In genomic region chr13:46893820-46894533, GRCh38 we compare ENCODE assay signal across 8 cellular contexts. TPM values are rescaled to one million over a fixed set of nuclear protein-coding genes. Genes with fewer than 3 reads are reported as not detected.
DNase-seq lines count a peak whose midpoint lies in the region; ATAC-seq, FAIRE-seq and TF ChIP-seq lines count a peak whose summit lies in the region.

No MANE protein-coding gene starts in this region.

- intact Hi-C loops in head of caudate nucleus (cut with DNase I) (no loop called here), testis (cut with DNase I; ENCODE audit: low total_unique reads) (no loop called here)

- no peak for TF ChIP-seq POLR2A in testis (IDR thresholded peaks at IDR 0.05)

- POLR2A ChIA-PET in SK-N-SH (lab: Yijun Ruan, JAX) = no interaction called here

- TF ChIP-seq CTCF in SK-N-SH (IDR thresholded peaks at IDR 0.05) = peak; percentile 98
- TF ChIP-seq CTCF in osteoblast (IDR thresholded peaks at IDR 0.05; ENCODE audit: extremely low read depth, low read depth, low read length) = peak; percentile 75
- TF ChIP-seq CTCF in testis (IDR thresholded peaks at IDR 0.05) = peak; percentile 87 to 99 (median 87)

- peak overlapping the region; percentile 66 for H3K9ac ChIP-seq in SK-N-SH

- H3F3A ChIP-seq in SK-N-SH (replicated peaks; ENCODE audit: insufficient read depth) = peaks cover 8% of the 10 kb centered on the region

- H3K4me3 ChIP-seq in SK-N-SH (ENCODE audit: low read depth in 2 of 2, low read length in 1 of 2) = peak overlapping the region; percentile 66 to 82
- H3K4me3 ChIP-seq in osteoblast (ENCODE audit: insufficient read depth, low read length) = peak overlapping the region; percentile 78
- peak overlapping the region; percentile 56 to 71 for H3K4me3 ChIP-seq in testis

- peak; percentile 69 for FAIRE-seq in GM19239 (lab: Jason Lieb, UNC)

- no peaks in the 10 kb centered on the region for H3K9me3 ChIP-seq in SK-N-SH
- H3K9me3 ChIP-seq in osteoblast (ENCODE audit: low read depth, low read length) = no peaks in the 10 kb centered on the region
- H3K9me3 ChIP-seq in testis = no peaks in the 10 kb centered on the region

- ATAC-seq in HG03460 (IDR thresholded peaks at IDR 0.05; ENCODE audit: unreplicated experiment) = peak; percentile 88

- H3K79me2 ChIP-seq in SK-N-SH (ENCODE audit: insufficient read depth) (no peaks in the 10 kb centered on the region), osteoblast (ENCODE audit: insufficient read depth, low read length) (no peaks in the 10 kb centered on the region)

- WGBS in SK-N-SH (ENCODE audit: low lambda C conversion rate) = 3% methylated on average over 20 of the region's 34 CpGs
- 0 to 1% methylated on average over 22 to 34 of the region's 34 CpGs for WGBS in testis, 2 donors

- H3K4me1 ChIP-seq in SK-N-SH (ENCODE audit: control insufficient read depth in 1 of 2, insufficient read depth in 2 of 2, low read depth in 1 of 2, low read length in 1 of 2) = peaks cover 0 to 16% of the 10 kb centered on the region in 2 experiments; a peak in 3 of 4 replicates
- peaks cover 15% of the 10 kb centered on the region for H3K4me1 ChIP-seq in osteoblast (ENCODE audit: insufficient read depth, low read length)
- no peaks in the 10 kb centered on the region for H3K4me1 ChIP-seq in testis

- no peaks in the 10 kb centered on the region for H3K27me3 ChIP-seq in SK-N-SH (ENCODE audit: insufficient read depth)
- peaks cover 29% of the 10 kb centered on the region for H3K27me3 ChIP-seq in osteoblast (ENCODE audit: insufficient read depth, low read length)
- no peaks in the 10 kb centered on the region for H3K27me3 ChIP-seq in testis

- H3K27ac ChIP-seq in SK-N-SH (ENCODE audit: low read depth in 2 of 2, low read length in 1 of 2) (peak overlapping the region; percentile 48 to 68; a peak in 3 of 4 replicates), osteoblast (ENCODE audit: low read depth, low read length) (no peak overlapping the region), testis (no peak overlapping the region)

- TF ChIP-seq RAD21 in SK-N-SH (IDR thresholded peaks at IDR 0.05; ENCODE audit: low read length) = peak; percentile 55

- no peaks in the 10 kb centered on the region for H3K9me2 ChIP-seq in SK-N-SH

- no peak for TF ChIP-seq EP300 in SK-N-SH (IDR thresholded peaks at IDR 0.05; ENCODE audit: borderline replicate concordance in 1 of 2, low read depth in 1 of 2, low read length in 1 of 2)

- H4K20me1 ChIP-seq in SK-N-SH (ENCODE audit: insufficient read depth) (no peaks in the 10 kb centered on the region), osteoblast (ENCODE audit: insufficient read depth, low read length) (no peaks in the 10 kb centered on the region)

- DNase-seq in AML-193 (lab: John Stamatoyannopoulos, UW) (peak; percentile 77 to 83), GM19239 (ENCODE audit: insufficient read length, low spot score) (peak; percentile 67), SK-N-SH (peak; percentile 88), head of caudate nucleus (peak; percentile 37 to 90 (median 78)), osteoblast (ENCODE audit: insufficient read length, low spot score, missing footprints) (peak; percentile 91), testis (peak; percentile 84)
- DNase-seq in activated naive CD4-positive, alpha-beta T cell treated with anti-CD3 and anti-CD28 coated beads, Interleukin-2, amount 50 U/mL, for 16 hours = peak; percentile 67

- peak overlapping the region; percentile 89 for H3K4me2 ChIP-seq in SK-N-SH
- H3K4me2 ChIP-seq in osteoblast (ENCODE audit: insufficient read depth, low read length) = peak overlapping the region; percentile 94

- H2AFZ ChIP-seq in SK-N-SH (ENCODE audit: low read depth) = peak overlapping the region; percentile 91
- H2AFZ ChIP-seq in osteoblast (ENCODE audit: low read length) = peak overlapping the region; percentile 94

- H3K36me3 ChIP-seq in SK-N-SH (replicated peaks in 1 of 2; ENCODE audit: control insufficient read depth in 1 of 2, insufficient read depth in 2 of 2, low read length in 1 of 2) (no peaks in the 10 kb centered on the region), osteoblast (ENCODE audit: insufficient read depth, low read length) (no peaks in the 10 kb centered on the region), testis (ENCODE audit: low read depth, missing control alignments) (no peaks in the 10 kb centered on the region)

- CTCF ChIA-PET in SK-N-SH (lab: Yijun Ruan, JAX) = interaction anchor here (0.6 to 3.3 kb wide), 38 partner anchors 8 to 929 kb away, joined by 3 to 22 read pairs (median 4); no protein-coding TSS in a partner anchor

TF ChIP-seq in SK-N-SH, 30 proteins besides CTCF, POLR2A, EP300 and RAD21:
- no peak for TF ChIP-seq ELF1 (IDR thresholded peaks at IDR 0.05)
- no peak for TF ChIP-seq ZBTB33 (IDR thresholded peaks at IDR 0.05; ENCODE audit: borderline replicate concordance, low read depth)
- TF ChIP-seq REST (IDR thresholded peaks at IDR 0.05; ENCODE audit: low read depth, low read length) = no peak
- TF ChIP-seq SMC3 (IDR thresholded peaks at IDR 0.05; ENCODE audit: low read depth, low read length) = peak; percentile 30
- no peak for TF ChIP-seq MAX (IDR thresholded peaks at IDR 0.05; ENCODE audit: low read depth)
- TF ChIP-seq SIN3A (IDR thresholded peaks at IDR 0.05; ENCODE audit: borderline replicate concordance, low read depth, low read length) = peak; percentile 18; the same call in 1 of the 2 replicates
- no peak for TF ChIP-seq FOXM1 (IDR thresholded peaks at IDR 0.05; ENCODE audit: low read depth)
- TF ChIP-seq IRF3 (IDR thresholded peaks at IDR 0.05; ENCODE audit: low read depth, low read length) = no peak
- TF ChIP-seq NRF1 (IDR thresholded peaks at IDR 0.05; ENCODE audit: low read depth, low read length) = no peak
- no peak for TF ChIP-seq EZH2phosphoT487 (IDR thresholded peaks at IDR 0.05; ENCODE audit: borderline replicate concordance, low read depth)
- 0 out of 2 replicates have a peak, but pooled peaks have one; percentile 28 for TF ChIP-seq MXI1 (IDR thresholded peaks at IDR 0.05; ENCODE audit: low read depth, low read length)
- TF ChIP-seq TEAD4 (IDR thresholded peaks at IDR 0.05; ENCODE audit: borderline replicate concordance, insufficient read depth) = no peak

RNA-seq across cellular contexts. Expression of gene HTR2A, which starts 2.9 kb away (rescaled TPM):
- polyA plus RNA-seq in SK-N-SH (2012; rRNA removed) (0.33 and 0.37 TPM in 2 replicates), testis (ENCODE audit: insufficient read depth, low read depth, low replicate concordance) (1.0 TPM)
- polyA plus RNA-seq in SK-N-SH (2012; cell fraction: cytosol; rRNA removed) = 0.60 and 0.96 TPM in 2 replicates
- polyA plus RNA-seq in SK-N-SH (2012; cell fraction: nucleus; rRNA removed) = 0.15 and 0.18 TPM in 2 replicates
- total RNA-seq in osteoblast (under 0.01 TPM in 2 replicates), testis (1 to 10 TPM in 1 of 2 donors, under 1 TPM in 1; 0.74 to 1.4 TPM)

Comparison
In these comparisons a context has a peak if more than half of its experiments do, and no peak if none do; other contexts are left out.
1. H3K27ac ChIP-seq: peak in SK-N-SH (2 of 2); none in osteoblast (single experiment) and testis (0 of 2).
2. Peak in every context shown above with its lines, with median percentiles within 50 percentile points of each other: DNase-seq, H3K4me3 ChIP-seq and CTCF ChIP-seq.